Comparison of ENCODE assay signal across 20 cellular contexts in genomic region chr11:118636569-118637290, GRCh38. TPM values are rescaled to one million over a fixed set of nuclear protein-coding genes. Genes with fewer than 3 reads are reported as not detected.
DNase-seq lines count a peak whose midpoint lies in the region; ATAC-seq and TF ChIP-seq lines count a peak whose summit lies in the region.
"Had no signal": no experiment of that assay in that cellular context is flagged by ENCODE, and none has a peak within 500 bp of the region (broad histone marks: within the 10 kb centered on the region; RNA-seq: fewer than 3 reads in every experiment).

No MANE protein-coding gene starts in this region.

- TF ChIP-seq CTCF in CD14-positive monocyte (IDR thresholded peaks at IDR 0.05) (no peak), HCT116 (IDR thresholded peaks at IDR 0.05 in 2 of 3, conservative IDR thresholded peaks at IDR 0.05 in 1 of 3; ENCODE audit: borderline replicate concordance in 1 of 3, insufficient read depth in 1 of 3, low read depth in 2 of 3, low read length in 2 of 3) (no peak), ascending aorta (IDR thresholded peaks at IDR 0.05) (no peak), esophagus muscularis mucosa (IDR thresholded peaks at IDR 0.05) (no peak)

- no peak for ATAC-seq in HCT116

- no peaks in the 10 kb centered on the region for H3K79me2 ChIP-seq in HCT116 (ENCODE audit: insufficient read depth, low read length)

- H3K79me1 ChIP-seq in mesenchymal stem cell (replicated peaks; ENCODE audit: low read length, poor library complexity, severe bottlenecking) = peaks cover 47% of the 10 kb centered on the region

- H3K27me3 Mint-ChIP-seq in CD14-positive monocyte (ENCODE audit: low read depth in 3 of 3) = peaks cover 9 to 14% (median 14%) of the 10 kb centered on the region in 3 donors
- H3K27me3 Mint-ChIP-seq: CD4-positive, alpha-beta T cell had no signal

- no peak for TF ChIP-seq RAD21 in HCT116 (IDR thresholded peaks at IDR 0.05; ENCODE audit: low read depth)

- no peak overlapping the region for H3K9ac ChIP-seq in HCT116 (ENCODE audit: low read length)
- peak overlapping the region; percentile 24 for H3K9ac ChIP-seq in mesenchymal stem cell (ENCODE audit: low read length)

- intact Hi-C loops in CD14-positive monocyte (cut with micrococcal nuclease) = no loop called here
- intact Hi-C loops in HCT116 (cut with micrococcal nuclease) = no loop called here
- intact Hi-C loops in ascending aorta (cut with DNase I) = no loop called here
- intact Hi-C loops in esophagus muscularis mucosa (cut with DNase I) = no loop called here

- H3K23ac ChIP-seq in mesenchymal stem cell (ENCODE audit: low read length in 2 of 2) = no peak overlapping the region

- CTCF ChIA-PET in HCT116 (lab: Charles Lee) = interaction anchor here (2.1 to 2.7 kb wide), 2 partner anchors 28 to 42 kb away, joined by 5 to 10 read pairs; partner anchors contain the start of gene PHLDB1

- peaks cover 0 to 2% (median 0%) of the 10 kb centered on the region in 7 donors for H3K9me3 Mint-ChIP-seq in CD14-positive monocyte
- H3K9me3 Mint-ChIP-seq: CD4-positive, alpha-beta T cell had no signal

- no peaks in the 10 kb centered on the region for H4K20me1 ChIP-seq in HCT116 (ENCODE audit: insufficient read depth)

- H3K9me3 ChIP-seq in HCT116 (ENCODE audit: control insufficient read depth in 1 of 2, insufficient read depth in 1 of 2, low read depth in 1 of 2, low read length in 2 of 2) = no peaks in the 10 kb centered on the region
- H3K9me3 ChIP-seq in ascending aorta = no peaks in the 10 kb centered on the region
- H3K9me3 ChIP-seq in mesenchymal stem cell (ENCODE audit: control insufficient read depth, low read length) = no peaks in the 10 kb centered on the region
- H3K9me3 ChIP-seq in esophagus muscularis mucosa = no peaks in the 10 kb centered on the region

- H3K4me1 Mint-ChIP-seq in CD14-positive monocyte = no peaks in the 10 kb centered on the region

- H2AK5ac ChIP-seq in mesenchymal stem cell (ENCODE audit: low read length, severe bottlenecking) = no peak overlapping the region

- no peak overlapping the region for H3K18ac ChIP-seq in mesenchymal stem cell (ENCODE audit: low read depth in 1 of 2, low read length in 2 of 2)

- no peak overlapping the region for H4K91ac ChIP-seq in mesenchymal stem cell (ENCODE audit: low read length)

- H3K4ac ChIP-seq in mesenchymal stem cell (ENCODE audit: low read depth in 1 of 2, low read length in 2 of 2) = no peak overlapping the region

- no peak overlapping the region for H2BK15ac ChIP-seq in mesenchymal stem cell (ENCODE audit: low read depth, poor library complexity, severe bottlenecking)

- no peak for TF ChIP-seq EP300 in esophagus muscularis mucosa (IDR thresholded peaks at IDR 0.05)

- H2BK5ac ChIP-seq in mesenchymal stem cell (ENCODE audit: low read depth, low read length, poor library complexity, severe bottlenecking) = no peak overlapping the region

- peak; percentile 27 for DNase-seq in CD14-positive monocyte (ENCODE audit: low spot score)
- no peak for DNase-seq in HCT116 (ENCODE audit: low read depth, low spot score)
- DNase-seq in ascending aorta (ENCODE audit: low spot score in 2 of 2) = no peak
- no peak for DNase-seq in mesenchymal stem cell
- no peak for DNase-seq in NCI-H2081 treated with DMSO at 0.1 percent for 48 hours (lab: John Stamatoyannopoulos, UW)
- no peak for DNase-seq in NCI-H524 (lab: John Stamatoyannopoulos, UW)
- DNase-seq in NCI-H82 treated with DMSO at 0.1 percent for 48 hours (lab: John Stamatoyannopoulos, UW; ENCODE audit: unreplicated experiment) = no peak
- no peak for DNase-seq in esophagus muscularis mucosa (ENCODE audit: extremely low spot score)
- DNase-seq: ACHN; Calu3; CD4-positive, alpha-beta T cell; KBM-7; NCI-H1048; NCI-H146; NCI-H2107; NCI-H226; NCI-H69 had no signal

- H2BK120ac ChIP-seq in mesenchymal stem cell (ENCODE audit: low read depth, low read length) = no peak overlapping the region

- H3K27ac ChIP-seq in HCT116 (ENCODE audit: low read depth, low read length) = no peak overlapping the region
- peak overlapping the region; percentile 29 to 50 for H3K27ac ChIP-seq in ascending aorta
- no peak overlapping the region for H3K27ac ChIP-seq in mesenchymal stem cell (ENCODE audit: low read length, poor library complexity, severe bottlenecking)
- peak overlapping the region in 2 of 4 donors; percentile 26 to 87 for H3K27ac ChIP-seq in esophagus muscularis mucosa (replicated peaks in 1 of 4)
- H3K27ac ChIP-seq: HL-60 had no signal

- WGBS in mesenchymal stem cell = 81% methylated on average over 7 of the region's 8 CpGs
- 80% methylated on average over 8 of the region's 8 CpGs for WGBS in esophagus muscularis mucosa

- no peak overlapping the region for H3K14ac ChIP-seq in mesenchymal stem cell (ENCODE audit: low read length in 2 of 2)

- no peaks in the 10 kb centered on the region for H3K9me2 ChIP-seq in HCT116 (ENCODE audit: insufficient read depth)

- H3K4me3 ChIP-seq in HCT116 (replicated peaks in 1 of 2; ENCODE audit: low read depth in 1 of 2, low read length in 2 of 2) = no peak overlapping the region
- no peak overlapping the region for H3K4me3 ChIP-seq in ascending aorta
- H3K4me3 ChIP-seq in mesenchymal stem cell (ENCODE audit: insufficient read depth in 1 of 2, low read depth in 1 of 2, low read length in 2 of 2) = peak overlapping the region in 1 of 2 experiments; percentile 32
- no peak overlapping the region for H3K4me3 ChIP-seq in esophagus muscularis mucosa

- H3K4me2 ChIP-seq in HCT116 (ENCODE audit: low read length) (no peak overlapping the region), mesenchymal stem cell (ENCODE audit: low read length, poor library complexity, severe bottlenecking) (no peak overlapping the region)

- no peak overlapping the region for H3K4me3 Mint-ChIP-seq in CD14-positive monocyte
- H3K4me3 Mint-ChIP-seq: CD4-positive, alpha-beta T cell had no signal

- H3K27me3 ChIP-seq in HCT116 (ENCODE audit: insufficient read depth, low read length) = no peaks in the 10 kb centered on the region
- no peaks in the 10 kb centered on the region for H3K27me3 ChIP-seq in ascending aorta
- H3K27me3 ChIP-seq in mesenchymal stem cell (ENCODE audit: control insufficient read depth in 1 of 2, insufficient read depth in 1 of 2, low read length in 2 of 2) = no peaks in the 10 kb centered on the region
- H3K27me3 ChIP-seq in esophagus muscularis mucosa = no peaks in the 10 kb centered on the region

- H3K36me3 Mint-ChIP-seq in CD14-positive monocyte = no peaks in the 10 kb centered on the region

- POLR2A ChIA-PET in HCT116 (lab: Charles Lee) = interaction anchor here (3.8 kb wide), 1 partner anchor 15 kb away, joined by 33 read pairs; no protein-coding TSS in a partner anchor

- no peaks in the 10 kb centered on the region; a peak in 1 of 4 replicates for H3K36me3 ChIP-seq in HCT116 (ENCODE audit: control insufficient read depth in 1 of 2, insufficient read depth in 2 of 2, low read length in 2 of 2)
- H3K36me3 ChIP-seq in ascending aorta = peaks cover 50 to 73% of the 10 kb centered on the region in 2 donors
- peaks cover 82 to 94% of the 10 kb centered on the region in 2 experiments for H3K36me3 ChIP-seq in mesenchymal stem cell (ENCODE audit: control insufficient read depth in 1 of 2, insufficient read depth in 2 of 2, low read depth in 1 of 2, low read length in 2 of 2)
- H3K36me3 ChIP-seq in esophagus muscularis mucosa = peaks cover 0 to 100% (median 62%) of the 10 kb centered on the region in 4 donors

- no TSS peak for BruUV-seq in HCT116 (replicated peaks; lab: Mats Ljungman, UMichigan)

- H3K27ac Mint-ChIP-seq in CD14-positive monocyte = no peak overlapping the region
- H3K27ac Mint-ChIP-seq: CD4-positive, alpha-beta T cell had no signal

- no peak for TF ChIP-seq POLR2A in HCT116 (IDR thresholded peaks at IDR 0.05; ENCODE audit: borderline replicate concordance, extremely low read depth, insufficient read depth, insufficient read length)
- TF ChIP-seq POLR2A in esophagus muscularis mucosa (IDR thresholded peaks at IDR 0.05; ENCODE audit: low read depth) = no peak

- no peak overlapping the region for H2AFZ ChIP-seq in HCT116 (ENCODE audit: low read depth, low read length, poor library complexity, severe bottlenecking)
- no peak overlapping the region for H2AFZ ChIP-seq in mesenchymal stem cell (ENCODE audit: low read depth, low read length)

- H2BK12ac ChIP-seq in mesenchymal stem cell (ENCODE audit: low read length in 2 of 2) = no peak overlapping the region

- no peak overlapping the region for H4K8ac ChIP-seq in mesenchymal stem cell (ENCODE audit: low read length)

- RAD21 ChIA-PET in HCT116 (lab: Charles Lee; ENCODE audit: low non-redundant PET in 1 of 2, low total read pairs in 2 of 2, uncharacterized antibody in 2 of 2, unreplicated experiment in 2 of 2) = interaction anchor here in 1 of 2 experiments (1.0 kb wide), 1 partner anchor 14 kb away, joined by 3 read pairs; no protein-coding TSS in a partner anchor

- H3K4me1 ChIP-seq in HCT116 (ENCODE audit: control insufficient read depth in 1 of 2, insufficient read depth in 2 of 2, low read length in 2 of 2) = peaks cover 9 to 42% of the 10 kb centered on the region in 2 experiments; a peak in 3 of 4 replicates
- peaks cover 22 to 31% of the 10 kb centered on the region in 2 donors for H3K4me1 ChIP-seq in ascending aorta
- peaks cover 36% of the 10 kb centered on the region for H3K4me1 ChIP-seq in mesenchymal stem cell (ENCODE audit: control insufficient read depth, insufficient read depth, low read depth, low read length)
- H3K4me1 ChIP-seq in esophagus muscularis mucosa = peaks cover 55 to 77% (median 68%) of the 10 kb centered on the region in 4 donors

TF ChIP-seq in HCT116, 20 proteins besides CTCF, POLR2A, EP300 and RAD21:
- TF ChIP-seq ATF3 (IDR thresholded peaks at IDR 0.05) (no peak), FOSL1 (IDR thresholded peaks at IDR 0.05; ENCODE audit: low read depth) (0 out of 2 replicates have a peak, but pooled peaks have one; percentile 21)

RNA-seq across cellular contexts. Expression of gene PHLDB1, which starts 29.3 kb away (rescaled TPM):
- polyA plus RNA-seq in CD14-positive monocyte = not detected
- total RNA-seq in HCT116 (2021; ENCODE audit: unreplicated experiment) = 36.2 TPM
- polyA plus RNA-seq in HCT116 (2012) = 19.1 and 21.7 TPM in 2 replicates
- total RNA-seq in ascending aorta = 200 TPM
- polyA plus RNA-seq in mesenchymal stem cell (2013, experiment 1 of 2) = 124 TPM
- 114 TPM for polyA plus RNA-seq in mesenchymal stem cell (2013, experiment 2 of 2)
- total RNA-seq in esophagus muscularis mucosa = 10 to 100 TPM; 62.6 to 92.2 (median 78.9) TPM

RNA-seq across cellular contexts. Expression of gene TREH, which starts 42.7 kb away (rescaled TPM):
- not detected for polyA plus RNA-seq in CD14-positive monocyte
- total RNA-seq in HCT116 (2021; ENCODE audit: unreplicated experiment) (0.15 TPM), ascending aorta (not detected), esophagus muscularis mucosa (not detected)
- 0.12 TPM in 1 of 2 replicates, not detected in the other for polyA plus RNA-seq in HCT116 (2012)
- not detected for polyA plus RNA-seq in mesenchymal stem cell (2013, experiment 1 of 2)
- not detected for polyA plus RNA-seq in mesenchymal stem cell (2013, experiment 2 of 2)
- total RNA-seq: CD4-positive, alpha-beta T cell; G401; M059J had no signal

Comparison
In these comparisons a context has a peak if more than half of its experiments do, and no peak if none do; other contexts are left out.
1. H3K27ac ChIP-seq: peak in ascending aorta (2 of 2); none in HCT116 (single experiment) and mesenchymal stem cell (single experiment).